Comparison of ENCODE assay signal across 1 cellular context in the genomic region with DNA sequence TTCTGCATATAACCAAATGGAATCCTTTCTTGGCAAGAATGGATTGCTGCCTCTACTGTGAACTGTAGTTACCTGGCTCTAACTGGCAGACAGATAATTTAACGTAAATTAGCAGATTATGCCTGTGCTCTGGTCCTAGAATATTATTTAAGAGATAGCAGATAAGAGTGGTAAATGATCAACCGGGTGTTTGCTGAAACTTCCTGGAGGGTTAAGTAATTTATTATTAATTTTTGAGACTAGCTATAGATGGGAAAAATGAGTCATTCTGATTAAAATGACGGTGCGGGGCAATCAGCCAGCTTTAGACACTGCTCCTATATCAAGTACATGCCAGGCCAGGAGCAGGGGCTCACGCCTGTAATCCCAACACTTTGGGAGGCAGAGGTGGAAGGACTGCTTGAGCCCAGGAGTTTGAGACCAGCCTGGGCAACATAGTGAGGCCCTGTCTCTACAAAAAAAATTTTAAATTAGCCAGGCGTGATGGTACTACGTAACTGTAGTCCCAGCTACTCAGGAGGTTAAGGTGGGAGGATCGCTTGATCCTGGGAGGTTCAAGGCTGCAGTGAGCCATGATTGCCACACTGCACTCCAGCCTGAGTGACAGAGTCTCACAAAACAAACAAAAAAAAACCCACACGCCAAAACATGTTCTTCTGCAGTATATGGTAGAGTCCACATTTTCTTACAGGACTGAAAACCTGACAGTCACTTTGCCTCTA.
TF ChIP-seq lines count a peak whose summit lies in the region.

No MANE protein-coding gene starts in this region.

TF ChIP-seq in HepG2, 621 proteins besides CTCF, POLR2A, EP300 and RAD21 (continued from another document and continues in another):
- TF ChIP-seq, protein P1, sequence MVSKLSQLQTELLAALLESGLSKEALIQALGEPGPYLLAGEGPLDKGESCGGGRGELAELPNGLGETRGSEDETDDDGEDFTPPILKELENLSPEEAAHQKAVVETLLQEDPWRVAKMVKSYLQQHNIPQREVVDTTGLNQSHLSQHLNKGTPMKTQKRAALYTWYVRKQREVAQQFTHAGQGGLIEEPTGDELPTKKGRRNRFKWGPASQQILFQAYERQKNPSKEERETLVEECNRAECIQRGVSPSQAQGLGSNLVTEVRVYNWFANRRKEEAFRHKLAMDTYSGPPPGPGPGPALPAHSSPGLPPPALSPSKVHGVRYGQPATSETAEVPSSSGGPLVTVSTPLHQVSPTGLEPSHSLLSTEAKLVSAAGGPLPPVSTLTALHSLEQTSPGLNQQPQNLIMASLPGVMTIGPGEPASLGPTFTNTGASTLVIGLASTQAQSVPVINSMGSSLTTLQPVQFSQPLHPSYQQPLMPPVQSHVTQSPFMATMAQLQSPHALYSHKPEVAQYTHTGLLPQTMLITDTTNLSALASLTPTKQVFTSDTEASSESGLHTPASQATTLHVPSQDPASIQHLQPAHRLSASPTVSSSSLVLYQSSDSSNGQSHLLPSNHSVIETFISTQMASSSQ (IDR thresholded peaks at IDR 0.05; ENCODE audit: low read depth), result peak; percentile 79
- TF ChIP-seq, protein P1 (CRISPR knock-in tag; IDR thresholded peaks at IDR 0.05; ENCODE audit: borderline replicate concordance), result peak; percentile 85; the same call in 1 of the 2 replicates
- TF ChIP-seq, protein P2, sequence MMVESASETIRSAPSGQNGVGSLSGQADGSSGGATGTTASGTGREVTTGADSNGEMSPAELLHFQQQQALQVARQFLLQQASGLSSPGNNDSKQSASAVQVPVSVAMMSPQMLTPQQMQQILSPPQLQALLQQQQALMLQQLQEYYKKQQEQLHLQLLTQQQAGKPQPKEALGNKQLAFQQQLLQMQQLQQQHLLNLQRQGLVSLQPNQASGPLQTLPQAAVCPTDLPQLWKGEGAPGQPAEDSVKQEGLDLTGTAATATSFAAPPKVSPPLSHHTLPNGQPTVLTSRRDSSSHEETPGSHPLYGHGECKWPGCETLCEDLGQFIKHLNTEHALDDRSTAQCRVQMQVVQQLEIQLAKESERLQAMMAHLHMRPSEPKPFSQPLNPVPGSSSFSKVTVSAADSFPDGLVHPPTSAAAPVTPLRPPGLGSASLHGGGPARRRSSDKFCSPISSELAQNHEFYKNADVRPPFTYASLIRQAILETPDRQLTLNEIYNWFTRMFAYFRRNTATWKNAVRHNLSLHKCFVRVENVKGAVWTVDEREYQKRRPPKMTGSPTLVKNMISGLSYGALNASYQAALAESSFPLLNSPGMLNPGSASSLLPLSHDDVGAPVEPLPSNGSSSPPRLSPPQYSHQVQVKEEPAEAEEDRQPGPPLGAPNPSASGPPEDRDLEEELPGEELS (CRISPR knock-in tag; IDR thresholded peaks at IDR 0.05), result peak; percentile 92
- TF ChIP-seq RAD51 (IDR thresholded peaks at IDR 0.05; ENCODE audit: borderline replicate concordance) (no peak), ZNF501 (CRISPR knock-in tag; IDR thresholded peaks at IDR 0.05) (peak; percentile 82), HMG20B (CRISPR knock-in tag; conservative IDR thresholded peaks at IDR 0.05) (peak; percentile 71), ZNF607 (CRISPR knock-in tag; IDR thresholded peaks at IDR 0.05; ENCODE audit: borderline replicate concordance) (no peak), HOXA3 (CRISPR knock-in tag; IDR thresholded peaks at IDR 0.05) (peak; percentile 95), ZNF432 (CRISPR knock-in tag; IDR thresholded peaks at IDR 0.05; ENCODE audit: borderline replicate concordance) (no peak), SALL1 (CRISPR knock-in tag; IDR thresholded peaks at IDR 0.05) (peak; percentile 99), ZSCAN12 (CRISPR knock-in tag; IDR thresholded peaks at IDR 0.05) (peak; percentile 74; the same call in 1 of the 2 replicates), NFE2L1 (CRISPR knock-in tag; IDR thresholded peaks at IDR 0.05; ENCODE audit: borderline replicate concordance) (no peak), ZFP36L2 (CRISPR knock-in tag; IDR thresholded peaks at IDR 0.05) (no peak), GATAD2A (CRISPR knock-in tag; IDR thresholded peaks at IDR 0.05) (peak; percentile 95), ZNF773 (CRISPR knock-in tag; IDR thresholded peaks at IDR 0.05; ENCODE audit: borderline replicate concordance) (no peak), SALL2 (CRISPR knock-in tag; IDR thresholded peaks at IDR 0.05) (peak; percentile 76; the same call in 1 of the 2 replicates), HMGA1 (CRISPR knock-in tag; conservative IDR thresholded peaks at IDR 0.05) (no peak), ZFYVE20 (CRISPR knock-in tag; IDR thresholded peaks at IDR 0.05; ENCODE audit: borderline replicate concordance, low read depth) (no peak)
- TF ChIP-seq, protein P3, sequence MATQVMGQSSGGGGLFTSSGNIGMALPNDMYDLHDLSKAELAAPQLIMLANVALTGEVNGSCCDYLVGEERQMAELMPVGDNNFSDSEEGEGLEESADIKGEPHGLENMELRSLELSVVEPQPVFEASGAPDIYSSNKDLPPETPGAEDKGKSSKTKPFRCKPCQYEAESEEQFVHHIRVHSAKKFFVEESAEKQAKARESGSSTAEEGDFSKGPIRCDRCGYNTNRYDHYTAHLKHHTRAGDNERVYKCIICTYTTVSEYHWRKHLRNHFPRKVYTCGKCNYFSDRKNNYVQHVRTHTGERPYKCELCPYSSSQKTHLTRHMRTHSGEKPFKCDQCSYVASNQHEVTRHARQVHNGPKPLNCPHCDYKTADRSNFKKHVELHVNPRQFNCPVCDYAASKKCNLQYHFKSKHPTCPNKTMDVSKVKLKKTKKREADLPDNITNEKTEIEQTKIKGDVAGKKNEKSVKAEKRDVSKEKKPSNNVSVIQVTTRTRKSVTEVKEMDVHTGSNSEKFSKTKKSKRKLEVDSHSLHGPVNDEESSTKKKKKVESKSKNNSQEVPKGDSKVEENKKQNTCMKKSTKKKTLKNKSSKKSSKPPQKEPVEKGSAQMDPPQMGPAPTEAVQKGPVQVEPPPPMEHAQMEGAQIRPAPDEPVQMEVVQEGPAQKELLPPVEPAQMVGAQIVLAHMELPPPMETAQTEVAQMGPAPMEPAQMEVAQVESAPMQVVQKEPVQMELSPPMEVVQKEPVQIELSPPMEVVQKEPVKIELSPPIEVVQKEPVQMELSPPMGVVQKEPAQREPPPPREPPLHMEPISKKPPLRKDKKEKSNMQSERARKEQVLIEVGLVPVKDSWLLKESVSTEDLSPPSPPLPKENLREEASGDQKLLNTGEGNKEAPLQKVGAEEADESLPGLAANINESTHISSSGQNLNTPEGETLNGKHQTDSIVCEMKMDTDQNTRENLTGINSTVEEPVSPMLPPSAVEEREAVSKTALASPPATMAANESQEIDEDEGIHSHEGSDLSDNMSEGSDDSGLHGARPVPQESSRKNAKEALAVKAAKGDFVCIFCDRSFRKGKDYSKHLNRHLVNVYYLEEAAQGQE (IDR thresholded peaks at IDR 0.05; ENCODE audit: borderline replicate concordance in 1 of 2, low read depth in 1 of 2, low read length in 2 of 2), result no peak
- TF ChIP-seq, protein P4, sequence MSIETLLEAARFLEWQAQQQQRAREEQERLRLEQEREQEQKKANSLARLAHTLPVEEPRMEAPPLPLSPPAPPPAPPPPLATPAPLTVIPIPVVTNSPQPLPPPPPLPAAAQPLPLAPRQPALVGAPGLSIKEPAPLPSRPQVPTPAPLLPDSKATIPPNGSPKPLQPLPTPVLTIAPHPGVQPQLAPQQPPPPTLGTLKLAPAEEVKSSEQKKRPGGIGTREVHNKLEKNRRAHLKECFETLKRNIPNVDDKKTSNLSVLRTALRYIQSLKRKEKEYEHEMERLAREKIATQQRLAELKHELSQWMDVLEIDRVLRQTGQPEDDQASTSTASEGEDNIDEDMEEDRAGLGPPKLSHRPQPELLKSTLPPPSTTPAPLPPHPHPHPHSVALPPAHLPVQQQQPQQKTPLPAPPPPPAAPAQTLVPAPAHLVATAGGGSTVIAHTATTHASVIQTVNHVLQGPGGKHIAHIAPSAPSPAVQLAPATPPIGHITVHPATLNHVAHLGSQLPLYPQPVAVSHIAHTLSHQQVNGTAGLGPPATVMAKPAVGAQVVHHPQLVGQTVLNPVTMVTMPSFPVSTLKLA (IDR thresholded peaks at IDR 0.05), result 0 out of 2 replicates have a peak, but pooled peaks have one; percentile 8
- TF ChIP-seq, protein P5, sequence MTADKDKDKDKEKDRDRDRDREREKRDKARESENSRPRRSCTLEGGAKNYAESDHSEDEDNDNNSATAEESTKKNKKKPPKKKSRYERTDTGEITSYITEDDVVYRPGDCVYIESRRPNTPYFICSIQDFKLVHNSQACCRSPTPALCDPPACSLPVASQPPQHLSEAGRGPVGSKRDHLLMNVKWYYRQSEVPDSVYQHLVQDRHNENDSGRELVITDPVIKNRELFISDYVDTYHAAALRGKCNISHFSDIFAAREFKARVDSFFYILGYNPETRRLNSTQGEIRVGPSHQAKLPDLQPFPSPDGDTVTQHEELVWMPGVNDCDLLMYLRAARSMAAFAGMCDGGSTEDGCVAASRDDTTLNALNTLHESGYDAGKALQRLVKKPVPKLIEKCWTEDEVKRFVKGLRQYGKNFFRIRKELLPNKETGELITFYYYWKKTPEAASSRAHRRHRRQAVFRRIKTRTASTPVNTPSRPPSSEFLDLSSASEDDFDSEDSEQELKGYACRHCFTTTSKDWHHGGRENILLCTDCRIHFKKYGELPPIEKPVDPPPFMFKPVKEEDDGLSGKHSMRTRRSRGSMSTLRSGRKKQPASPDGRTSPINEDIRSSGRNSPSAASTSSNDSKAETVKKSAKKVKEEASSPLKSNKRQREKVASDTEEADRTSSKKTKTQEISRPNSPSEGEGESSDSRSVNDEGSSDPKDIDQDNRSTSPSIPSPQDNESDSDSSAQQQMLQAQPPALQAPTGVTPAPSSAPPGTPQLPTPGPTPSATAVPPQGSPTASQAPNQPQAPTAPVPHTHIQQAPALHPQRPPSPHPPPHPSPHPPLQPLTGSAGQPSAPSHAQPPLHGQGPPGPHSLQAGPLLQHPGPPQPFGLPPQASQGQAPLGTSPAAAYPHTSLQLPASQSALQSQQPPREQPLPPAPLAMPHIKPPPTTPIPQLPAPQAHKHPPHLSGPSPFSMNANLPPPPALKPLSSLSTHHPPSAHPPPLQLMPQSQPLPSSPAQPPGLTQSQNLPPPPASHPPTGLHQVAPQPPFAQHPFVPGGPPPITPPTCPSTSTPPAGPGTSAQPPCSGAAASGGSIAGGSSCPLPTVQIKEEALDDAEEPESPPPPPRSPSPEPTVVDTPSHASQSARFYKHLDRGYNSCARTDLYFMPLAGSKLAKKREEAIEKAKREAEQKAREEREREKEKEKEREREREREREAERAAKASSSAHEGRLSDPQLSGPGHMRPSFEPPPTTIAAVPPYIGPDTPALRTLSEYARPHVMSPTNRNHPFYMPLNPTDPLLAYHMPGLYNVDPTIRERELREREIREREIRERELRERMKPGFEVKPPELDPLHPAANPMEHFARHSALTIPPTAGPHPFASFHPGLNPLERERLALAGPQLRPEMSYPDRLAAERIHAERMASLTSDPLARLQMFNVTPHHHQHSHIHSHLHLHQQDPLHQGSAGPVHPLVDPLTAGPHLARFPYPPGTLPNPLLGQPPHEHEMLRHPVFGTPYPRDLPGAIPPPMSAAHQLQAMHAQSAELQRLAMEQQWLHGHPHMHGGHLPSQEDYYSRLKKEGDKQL (CRISPR knock-in tag; IDR thresholded peaks at IDR 0.05; ENCODE audit: low read depth), result peak; percentile 71
- TF ChIP-seq, protein P6, sequence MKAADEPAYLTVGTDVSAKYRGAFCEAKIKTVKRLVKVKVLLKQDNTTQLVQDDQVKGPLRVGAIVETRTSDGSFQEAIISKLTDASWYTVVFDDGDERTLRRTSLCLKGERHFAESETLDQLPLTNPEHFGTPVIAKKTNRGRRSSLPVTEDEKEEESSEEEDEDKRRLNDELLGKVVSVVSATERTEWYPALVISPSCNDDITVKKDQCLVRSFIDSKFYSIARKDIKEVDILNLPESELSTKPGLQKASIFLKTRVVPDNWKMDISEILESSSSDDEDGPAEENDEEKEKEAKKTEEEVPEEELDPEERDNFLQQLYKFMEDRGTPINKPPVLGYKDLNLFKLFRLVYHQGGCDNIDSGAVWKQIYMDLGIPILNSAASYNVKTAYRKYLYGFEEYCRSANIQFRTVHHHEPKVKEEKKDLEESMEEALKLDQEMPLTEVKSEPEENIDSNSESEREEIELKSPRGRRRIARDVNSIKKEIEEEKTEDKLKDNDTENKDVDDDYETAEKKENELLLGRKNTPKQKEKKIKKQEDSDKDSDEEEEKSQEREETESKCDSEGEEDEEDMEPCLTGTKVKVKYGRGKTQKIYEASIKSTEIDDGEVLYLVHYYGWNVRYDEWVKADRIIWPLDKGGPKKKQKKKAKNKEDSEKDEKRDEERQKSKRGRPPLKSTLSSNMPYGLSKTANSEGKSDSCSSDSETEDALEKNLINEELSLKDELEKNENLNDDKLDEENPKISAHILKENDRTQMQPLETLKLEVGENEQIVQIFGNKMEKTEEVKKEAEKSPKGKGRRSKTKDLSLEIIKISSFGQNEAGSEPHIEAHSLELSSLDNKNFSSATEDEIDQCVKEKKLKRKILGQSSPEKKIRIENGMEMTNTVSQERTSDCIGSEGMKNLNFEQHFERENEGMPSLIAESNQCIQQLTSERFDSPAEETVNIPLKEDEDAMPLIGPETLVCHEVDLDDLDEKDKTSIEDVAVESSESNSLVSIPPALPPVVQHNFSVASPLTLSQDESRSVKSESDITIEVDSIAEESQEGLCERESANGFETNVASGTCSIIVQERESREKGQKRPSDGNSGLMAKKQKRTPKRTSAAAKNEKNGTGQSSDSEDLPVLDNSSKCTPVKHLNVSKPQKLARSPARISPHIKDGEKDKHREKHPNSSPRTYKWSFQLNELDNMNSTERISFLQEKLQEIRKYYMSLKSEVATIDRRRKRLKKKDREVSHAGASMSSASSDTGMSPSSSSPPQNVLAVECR (CRISPR knock-in tag; IDR thresholded peaks at IDR 0.05; ENCODE audit: borderline replicate concordance), result peak; percentile 74; the same call in 1 of the 2 replicates
- TF ChIP-seq, protein P7, sequence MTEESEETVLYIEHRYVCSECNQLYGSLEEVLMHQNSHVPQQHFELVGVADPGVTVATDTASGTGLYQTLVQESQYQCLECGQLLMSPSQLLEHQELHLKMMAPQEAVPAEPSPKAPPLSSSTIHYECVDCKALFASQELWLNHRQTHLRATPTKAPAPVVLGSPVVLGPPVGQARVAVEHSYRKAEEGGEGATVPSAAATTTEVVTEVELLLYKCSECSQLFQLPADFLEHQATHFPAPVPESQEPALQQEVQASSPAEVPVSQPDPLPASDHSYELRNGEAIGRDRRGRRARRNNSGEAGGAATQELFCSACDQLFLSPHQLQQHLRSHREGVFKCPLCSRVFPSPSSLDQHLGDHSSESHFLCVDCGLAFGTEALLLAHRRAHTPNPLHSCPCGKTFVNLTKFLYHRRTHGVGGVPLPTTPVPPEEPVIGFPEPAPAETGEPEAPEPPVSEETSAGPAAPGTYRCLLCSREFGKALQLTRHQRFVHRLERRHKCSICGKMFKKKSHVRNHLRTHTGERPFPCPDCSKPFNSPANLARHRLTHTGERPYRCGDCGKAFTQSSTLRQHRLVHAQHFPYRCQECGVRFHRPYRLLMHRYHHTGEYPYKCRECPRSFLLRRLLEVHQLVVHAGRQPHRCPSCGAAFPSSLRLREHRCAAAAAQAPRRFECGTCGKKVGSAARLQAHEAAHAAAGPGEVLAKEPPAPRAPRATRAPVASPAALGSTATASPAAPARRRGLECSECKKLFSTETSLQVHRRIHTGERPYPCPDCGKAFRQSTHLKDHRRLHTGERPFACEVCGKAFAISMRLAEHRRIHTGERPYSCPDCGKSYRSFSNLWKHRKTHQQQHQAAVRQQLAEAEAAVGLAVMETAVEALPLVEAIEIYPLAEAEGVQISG (CRISPR knock-in tag; IDR thresholded peaks at IDR 0.05), result peak; percentile 85
